Comparison of ENCODE assay signal across 8 cellular contexts in genomic region chr9:122941560-122942234, GRCh38. TPM values are rescaled to one million over a fixed set of nuclear protein-coding genes. Genes with fewer than 3 reads are reported as not detected.
DNase-seq lines count a peak whose midpoint lies in the region; ATAC-seq and TF ChIP-seq lines count a peak whose summit lies in the region.

No MANE protein-coding gene starts in this region.

- DNase-seq in GM12865 (ENCODE audit: low read depth) (no peak), ascending aorta (ENCODE audit: low spot score in 2 of 2) (no peak)
- DNase-seq in Jurkat, Clone E6-1 (ENCODE audit: low read depth, low spot score) = no peak

- ATAC-seq in HG03469 (IDR thresholded peaks at IDR 0.05; ENCODE audit: unreplicated experiment) (no peak), HG02885 (IDR thresholded peaks at IDR 0.05; ENCODE audit: poor library complexity, unreplicated experiment) (no peak), HG03108 (IDR thresholded peaks at IDR 0.05; ENCODE audit: unreplicated experiment) (no peak)

- H3K4me3 ChIP-seq in GM12865 (ENCODE audit: low read depth, low read length) (peak overlapping the region; percentile 58), ascending aorta (peak overlapping the region; percentile 96 to 97), iPS-20b (ENCODE audit: low read length) (peak overlapping the region; percentile 91), skeletal muscle tissue (ENCODE audit: low read length in 3 of 3) (peak overlapping the region; percentile 81 to 94 (median 88))
- peak overlapping the region; percentile 85 for H3K4me3 ChIP-seq in Jurkat, Clone E6-1 (ENCODE audit: low read length)

- H3K36me3 ChIP-seq in ascending aorta = peaks cover 7 to 20% of the 10 kb centered on the region in 2 donors
- peaks cover 28% of the 10 kb centered on the region for H3K36me3 ChIP-seq in iPS-20b (ENCODE audit: insufficient read depth, low read depth, low read length)
- H3K36me3 ChIP-seq in skeletal muscle tissue (ENCODE audit: control insufficient read depth in 3 of 3, insufficient read depth in 3 of 3, low read length in 3 of 3) = peaks cover 0 to 7% (median 3%) of the 10 kb centered on the region in 3 donors

- H3K4me1 ChIP-seq in ascending aorta (peaks cover 11 to 18% of the 10 kb centered on the region in 2 donors), iPS-20b (ENCODE audit: insufficient read depth, low read length) (peaks cover 12% of the 10 kb centered on the region; the same call in 1 of the 2 replicates), skeletal muscle tissue (ENCODE audit: control insufficient read depth in 3 of 3, insufficient read depth in 3 of 3, low read length in 3 of 3) (peaks cover 14 to 18% (median 16%) of the 10 kb centered on the region in 3 donors)

- intact Hi-C loops in ascending aorta (cut with DNase I) = loop anchor here (2.0 to 5.0 kb wide), 2 partner anchors 36 to 49 kb away; no protein-coding TSS in a partner anchor

- H3K9ac ChIP-seq in iPS-20b (ENCODE audit: low read depth, low read length) (peak overlapping the region; percentile 91), skeletal muscle tissue (ENCODE audit: low read depth in 1 of 3, low read length in 3 of 3) (peak overlapping the region; percentile 84 to 93 (median 88))

- H3K9me3 ChIP-seq in ascending aorta = no peaks in the 10 kb centered on the region
- no peaks in the 10 kb centered on the region for H3K9me3 ChIP-seq in iPS-20b (ENCODE audit: insufficient read depth, low read depth, low read length)
- H3K9me3 ChIP-seq in skeletal muscle tissue (ENCODE audit: control insufficient read depth in 3 of 3, low read length in 3 of 3) = no peaks in the 10 kb centered on the region

- H3K27ac ChIP-seq in ascending aorta (peak overlapping the region; percentile 90 to 93), iPS-20b (ENCODE audit: low read length) (peak overlapping the region; percentile 88), skeletal muscle tissue (ENCODE audit: low read depth, low read length) (peak overlapping the region; percentile 90)

- TF ChIP-seq CTCF in GM12865 (IDR thresholded peaks at IDR 0.05; ENCODE audit: insufficient read depth, low read depth, low read length, missing control alignments) = no peak
- no peak for TF ChIP-seq CTCF in ascending aorta (IDR thresholded peaks at IDR 0.05)

- H3K27me3 ChIP-seq in ascending aorta = no peaks in the 10 kb centered on the region
- no peaks in the 10 kb centered on the region for H3K27me3 ChIP-seq in iPS-20b (ENCODE audit: insufficient read depth, low read length)
- H3K27me3 ChIP-seq in skeletal muscle tissue (ENCODE audit: control insufficient read depth in 3 of 3, insufficient read depth in 3 of 3, low read length in 3 of 3) = no peaks in the 10 kb centered on the region

RNA-seq across cellular contexts. Expression of gene RABGAP1, which starts 0.9 kb away (rescaled TPM):
- 26.4 TPM for polyA plus RNA-seq in Jurkat, Clone E6-1 (2012; ENCODE audit: insufficient read depth, insufficient read length)
- total RNA-seq in ascending aorta (36.5 TPM), skeletal muscle tissue (55.8 TPM)

RNA-seq across cellular contexts. Expression of gene ZBTB26, which starts 10.4 kb away (rescaled TPM):
- 8.5 TPM for polyA plus RNA-seq in Jurkat, Clone E6-1 (2012; ENCODE audit: insufficient read depth, insufficient read length)
- 0.96 TPM for total RNA-seq in ascending aorta
- 3.7 TPM for total RNA-seq in skeletal muscle tissue

RNA-seq across cellular contexts. Expression of gene ZBTB6, which starts 28.6 kb away (rescaled TPM):
- polyA plus RNA-seq in Jurkat, Clone E6-1 (2012; ENCODE audit: insufficient read depth, insufficient read length) = 7.2 TPM
- total RNA-seq in ascending aorta (2.0 TPM), skeletal muscle tissue (20.4 TPM)

RNA-seq across cellular contexts. Expression of gene RC3H2, which starts 36.5 kb away (rescaled TPM):
- 16.0 TPM for polyA plus RNA-seq in Jurkat, Clone E6-1 (2012; ENCODE audit: insufficient read depth, insufficient read length)
- total RNA-seq in ascending aorta (25.1 TPM), skeletal muscle tissue (35.5 TPM)
